27 cellular contexts compared by ENCODE assay signal in genomic region chr13:110642291-110642981, GRCh38. TPM values are rescaled to one million over a fixed set of nuclear protein-coding genes. Genes with fewer than 3 reads are reported as not detected.
A peak's percentile ranks its signal among the peaks of the same experiment; 100 is the strongest.
DNase-seq lines count a peak whose midpoint lies in the region; ATAC-seq, FAIRE-seq and TF ChIP-seq lines count a peak whose summit lies in the region.
"Had no signal": no experiment of that assay in that cellular context is flagged by ENCODE, and none has a peak within 500 bp of the region (broad histone marks: within the 10 kb centered on the region; RNA-seq: fewer than 3 reads in every experiment).

No MANE protein-coding gene starts in this region.

- H3K4me1 Mint-ChIP-seq in nephron progenitor cell: peaks cover 51% of the 10 kb centered on the region
- peaks cover 0 to 6% (median 0%) of the 10 kb centered on the region in 7 donors for H3K4me1 Mint-ChIP-seq in naive thymus-derived CD4-positive, alpha-beta T cell

- 95% methylated on average over 11 of the region's 40 CpGs for WGBS in K562 (ENCODE audit: insufficient coverage, low coverage, missing lambda C conversion rate)
- 88 to 90% (median 90%) methylated on average over 14 to 40 of the region's 40 CpGs for WGBS in stomach, 5 donors

- in situ Hi-C loops in K562 (cut with MboI): no loop called here

- ATAC-seq in K562: no peak
- no peak for ATAC-seq in naive thymus-derived CD4-positive, alpha-beta T cell
- ATAC-seq: Right ventricle myocardium inferior had no signal

- peak overlapping the region; percentile 59 for H3K27ac Mint-ChIP-seq in nephron progenitor cell
- peak overlapping the region in 1 of 9 donors; percentile 20 for H3K27ac Mint-ChIP-seq in naive thymus-derived CD4-positive, alpha-beta T cell
- H3K27ac Mint-ChIP-seq: CD4-positive, alpha-beta T cell; H9; HFFc6 had no signal

- no peak overlapping the region for H3K9ac ChIP-seq in K562 (ENCODE audit: insufficient read depth in 1 of 2, low read depth in 2 of 2, low read length in 2 of 2)
- H3K9ac ChIP-seq: BLaER1 had no signal

- CTCF ChIA-PET in K562 (lab: Yijun Ruan, JAX; ENCODE audit: low intra/inter-chr PET ratio): no interaction called here
- CTCF ChIA-PET in naive thymus-derived CD4-positive, alpha-beta T cell (lab: Charles Lee): interaction anchor here (0.8 kb wide), 1 partner anchor 23 kb away, joined by 3 read pairs; no protein-coding TSS in a partner anchor

- no peaks in the 10 kb centered on the region for H3K9me3 ChIP-seq in K562 (replicated peaks; ENCODE audit: control insufficient read depth, insufficient read depth, low read depth, low read length)
- H3K9me3 ChIP-seq in stomach: no peaks in the 10 kb centered on the region
- H3K9me3 ChIP-seq in uterus: no peaks in the 10 kb centered on the region
- no peaks in the 10 kb centered on the region for H3K9me3 ChIP-seq in naive thymus-derived CD4-positive, alpha-beta T cell (ENCODE audit: control insufficient read depth in 2 of 3, low read length in 3 of 3)
- H3K9me3 ChIP-seq: BLaER1, Caco-2 had no signal

- H3K4me1 ChIP-seq in K562 (replicated peaks in 1 of 2; ENCODE audit: control insufficient read depth in 2 of 2, insufficient read depth in 2 of 2, low read length in 2 of 2) (peaks cover 0 to 18% of the 10 kb centered on the region in 2 experiments; a peak in 2 of 5 replicates), stomach (peaks cover 11 to 27% (median 19%) of the 10 kb centered on the region in 4 donors), uterus (no peaks in the 10 kb centered on the region)
- no peaks in the 10 kb centered on the region for H3K4me1 ChIP-seq in naive thymus-derived CD4-positive, alpha-beta T cell (ENCODE audit: control insufficient read depth in 2 of 2, insufficient read depth in 2 of 2, low read length in 2 of 2)
- H3K4me1 ChIP-seq: Caco-2 had no signal

- no peak overlapping the region for H2AFZ ChIP-seq in K562 (ENCODE audit: low read depth, low read length)

- H3K9me1 ChIP-seq in K562 (ENCODE audit: control insufficient read depth, insufficient read depth, low read length): no peaks in the 10 kb centered on the region

- POLR2A ChIA-PET in K562 (lab: Yijun Ruan, JAX): no interaction called here
- POLR2A ChIA-PET in naive thymus-derived CD4-positive, alpha-beta T cell (lab: Charles Lee): interaction anchor here (0.6 kb wide), 1 partner anchor 37 kb away, joined by 4 read pairs; no protein-coding TSS in a partner anchor

- TF ChIP-seq CTCF in K562 (IDR thresholded peaks at IDR 0.05 in 2 of 3, conservative IDR thresholded peaks at IDR 0.05 in 1 of 3; ENCODE audit: insufficient read depth in 2 of 3, low read depth in 1 of 3, low read length in 3 of 3): no peak
- TF ChIP-seq CTCF in nephron progenitor cell (IDR thresholded peaks at IDR 0.05): no peak
- no peak for TF ChIP-seq CTCF in stomach (IDR thresholded peaks at IDR 0.05)
- no peak for TF ChIP-seq CTCF in uterus (IDR thresholded peaks at IDR 0.05)

- TF ChIP-seq RAD21 in K562 (CRISPR knock-in tag; conservative IDR thresholded peaks at IDR 0.05 in 1 of 2, IDR thresholded peaks at IDR 0.05 in 1 of 2): no peak

- no peak overlapping the region for H3K4me3 ChIP-seq in K562
- H3K4me3 ChIP-seq in stomach: no peak overlapping the region
- H3K4me3 ChIP-seq in uterus: no peak overlapping the region
- no peak overlapping the region for H3K4me3 ChIP-seq in naive thymus-derived CD4-positive, alpha-beta T cell (ENCODE audit: low read length)
- H3K4me3 ChIP-seq: BLaER1 had no signal

- H3K27me3 ChIP-seq in K562 (ENCODE audit: control insufficient read depth in 2 of 2, insufficient read depth in 2 of 2, low read length in 2 of 2) (no peaks in the 10 kb centered on the region), stomach (no peaks in the 10 kb centered on the region), uterus (no peaks in the 10 kb centered on the region)
- no peaks in the 10 kb centered on the region for H3K27me3 ChIP-seq in naive thymus-derived CD4-positive, alpha-beta T cell (ENCODE audit: control insufficient read depth in 2 of 2, insufficient read depth in 2 of 2, low read length in 2 of 2)
- H3K27me3 ChIP-seq: BLaER1 had no signal

- H3K27ac ChIP-seq in K562 (ENCODE audit: extremely low read depth, low read depth, low read length) (no peak overlapping the region), stomach (no peak overlapping the region), uterus (no peak overlapping the region)
- no peak overlapping the region for H3K27ac ChIP-seq in naive thymus-derived CD4-positive, alpha-beta T cell (ENCODE audit: low read depth, low read length)
- H3K27ac ChIP-seq: 22Rv1, BLaER1, HL-60 had no signal

- H3K79me2 ChIP-seq in K562 (ENCODE audit: control insufficient read depth, insufficient read depth, low read length): no peaks in the 10 kb centered on the region

- BruUV-seq in K562 (replicated peaks; lab: Mats Ljungman, UMichigan): no TSS peak

- no peaks in the 10 kb centered on the region for H4K20me1 ChIP-seq in K562 (replicated peaks; ENCODE audit: control insufficient read depth, insufficient read depth, low read length)

- no peak for FAIRE-seq in K562 (lab: Jason Lieb, UNC)
- FAIRE-seq: RCC 7860 had no signal

- TF ChIP-seq POLR2A in K562 (conservative IDR thresholded peaks at IDR 0.05) (no peak), stomach (IDR thresholded peaks at IDR 0.05) (no peak), uterus (IDR thresholded peaks at IDR 0.05) (no peak)

- H3K9me3 Mint-ChIP-seq in nephron progenitor cell: no peaks in the 10 kb centered on the region
- H3K9me3 Mint-ChIP-seq in naive thymus-derived CD4-positive, alpha-beta T cell: no peaks in the 10 kb centered on the region
- H3K9me3 Mint-ChIP-seq: CD4-positive, alpha-beta T cell; H9; HFFc6 had no signal

- no peak overlapping the region for H3K4me2 ChIP-seq in K562 (ENCODE audit: insufficient read depth, low read length)
- H3K4me2 ChIP-seq: BLaER1 had no signal

- H3K36me3 ChIP-seq in K562 (ENCODE audit: control insufficient read depth, insufficient read depth, low read length) (peaks cover 69% of the 10 kb centered on the region; the same call in 2 of the 3 replicates), stomach (peaks cover 47 to 93% (median 88%) of the 10 kb centered on the region in 4 donors), uterus (no peaks in the 10 kb centered on the region)
- peaks cover 10 to 90% (median 19%) of the 10 kb centered on the region in 3 experiments for H3K36me3 ChIP-seq in naive thymus-derived CD4-positive, alpha-beta T cell (ENCODE audit: control insufficient read depth in 2 of 3, insufficient read depth in 3 of 3, low read length in 3 of 3)

- TF ChIP-seq EP300 in K562 (IDR thresholded peaks at IDR 0.05; ENCODE audit: low read length) (no peak), stomach (IDR thresholded peaks at IDR 0.05) (no peak)

- no peaks in the 10 kb centered on the region for H3K27me3 Mint-ChIP-seq in nephron progenitor cell (ENCODE audit: low read depth, poor library complexity)
- H3K27me3 Mint-ChIP-seq in naive thymus-derived CD4-positive, alpha-beta T cell: no peaks in the 10 kb centered on the region
- H3K27me3 Mint-ChIP-seq: CD4-positive, alpha-beta T cell had no signal

- intact Hi-C loops in K562 (cut with micrococcal nuclease): no loop called here
- intact Hi-C loops in stomach (cut with DNase I; ENCODE audit: low total_unique reads): loop anchor here (10.0 kb wide), 1 partner anchor 62 kb away; the partner anchor contains the start of gene CARS2
- intact Hi-C loops in uterus (cut with DNase I; ENCODE audit: low total_unique reads): no loop called here
- intact Hi-C loops in naive thymus-derived CD4-positive, alpha-beta T cell (cut with micrococcal nuclease): no loop called here

- DNase-seq in activated CD8-positive, alpha-beta memory T cell treated with anti-CD3 and anti-CD28 coated beads, Interleukin-2, amount 50 U/mL, for 48 hours: peak; percentile 48
- DNase-seq in activated CD8-positive, alpha-beta memory T cell treated with anti-CD3 and anti-CD28 coated beads, Interleukin-2, amount 50 U/mL, for 4 hours: no peak
- DNase-seq in K562 (ENCODE audit: extremely low read depth in 1 of 4, low spot score in 3 of 4) (no peak), nephron progenitor cell (no peak), stomach (peak; percentile 22), uterus (no peak), hippocampal formation (lab: John Stamatoyannopoulos, UW) (no peak)
- DNase-seq in naive thymus-derived CD4-positive, alpha-beta T cell: no peak
- DNase-seq: ACHN; Caco-2; CD4-positive, alpha-beta T cell; DMS 273 treated with DMSO at 0.1 percent for 48 hours; DMS79 treated with DMSO at 0.1 percent for 48 hours; HFFc6; KG1; NCI-H146; NCI-H2029; NCI-H2227 treated with DMSO at 0.1 percent for 48 hours; NCI-H524; NCI-H82; OCI-M1 had no signal

- H3K36me3 Mint-ChIP-seq in nephron progenitor cell (ENCODE audit: low read depth): peaks cover 31% of the 10 kb centered on the region
- H3K36me3 Mint-ChIP-seq in naive thymus-derived CD4-positive, alpha-beta T cell: peaks cover 0 to 30% (median 6%) of the 10 kb centered on the region in 5 donors

- H3K4me3 Mint-ChIP-seq in nephron progenitor cell: no peak overlapping the region
- H3K4me3 Mint-ChIP-seq in naive thymus-derived CD4-positive, alpha-beta T cell: no peak overlapping the region
- H3K4me3 Mint-ChIP-seq: CD4-positive, alpha-beta T cell; H9; HFFc6 had no signal

TF ChIP-seq in K562, 482 proteins besides CTCF, POLR2A, EP300 and RAD21 (continues in another document):
- no peak for TF ChIP-seq ZNF76 (CRISPR knock-in tag; IDR thresholded peaks at IDR 0.05; ENCODE audit: borderline replicate concordance)

RNA-seq across cellular contexts. Expression of gene NAXD, which starts 27.1 kb away (rescaled TPM):
- 32.5 and 45.0 TPM in 2 replicates for total RNA-seq in K562 (2011; cell fraction: chromatin; rRNA removed; ENCODE audit: low replicate concordance)
- total RNA-seq in K562 (2011; cell fraction: nucleolus; rRNA removed): 25.1 and 28.0 TPM in 2 replicates
- total RNA-seq in K562 (2011; cell fraction: nucleoplasm; rRNA removed): 19.5 and 24.8 TPM in 2 replicates
- 9.4 and 10.9 TPM in 2 replicates for total RNA-seq in K562 (2014; rRNA removed)
- total RNA-seq in K562 (2014; rRNA removed; fragmentation: Illumina TruSeq; extraction: Trizol): 9.4 and 10.4 TPM in 2 replicates
- total RNA-seq in K562 (2015; rRNA removed; fragmentation: Illumina TruSeq; extraction: Trizol): 13.2 and 14.1 TPM in 2 replicates
- 19.3 and 20.1 TPM in 2 replicates for total RNA-seq in K562 (2021)
- 15.4 and 19.7 TPM in 2 replicates for polyA plus RNA-seq in K562 (2011; rRNA removed)
- polyA plus RNA-seq in K562 (2011; cell fraction: cytosol; rRNA removed): 19.3 and 25.1 TPM in 2 replicates
- 81.8 and 101 TPM in 2 replicates for polyA plus RNA-seq in K562 (2011; cell fraction: nucleus; rRNA removed)
- polyA plus RNA-seq in K562 (2012): 17.8 and 18.6 TPM in 2 replicates
- polyA plus RNA-seq in K562 (2014; fragmentation: Illumina TruSeq; extraction: Trizol): 13.0 and 17.0 TPM in 2 replicates
- polyA plus RNA-seq in K562 (2014; fragmentation: Nextera tagmentation; extraction: Ambion mirVana): 1 to 10 TPM in 1 of 2 experiments, under 1 TPM in 1; 0.59 to 1.7 TPM
- 20.6 and 20.8 TPM in 2 replicates for polyA plus RNA-seq in K562 (2014; rRNA removed)
- polyA minus RNA-seq in K562 (2011; rRNA and poly(A)+ RNA removed): 10.0 and 11.0 TPM in 2 replicates
- 5.3 and 8.5 TPM in 2 replicates for polyA minus RNA-seq in K562 (2011; cell fraction: cytosol; rRNA and poly(A)+ RNA removed)
- polyA minus RNA-seq in K562 (2011; cell fraction: nucleus; rRNA and poly(A)+ RNA removed): 10.6 and 16.3 TPM in 2 replicates
- total RNA-seq in stomach: 10 to 100 TPM; 25.7 to 50.7 (median 34.4) TPM
- polyA plus RNA-seq in stomach: 10 to 100 TPM; 38.4 to 44.7 (median 41.4) TPM
- total RNA-seq in uterus: 10 to 100 TPM; 26.0 to 37.9 (median 35.4) TPM
- 10 to 100 TPM; 17.2 to 34.1 (median 25.9) TPM for total RNA-seq in naive thymus-derived CD4-positive, alpha-beta T cell
- 10 to 100 TPM; 18.8 to 35.4 TPM for polyA plus RNA-seq in naive thymus-derived CD4-positive, alpha-beta T cell

Comparison
In these comparisons a context has a peak if more than half of its experiments do, and no peak if none do; other contexts are left out.
1. DNase-seq: peak in activated CD8-positive, alpha-beta memory T cell treated with anti-CD3 and anti-CD28 coated beads, Interleukin-2, amount 50 U/mL, for 48 hours (single experiment) and stomach (single experiment); none in activated CD8-positive, alpha-beta memory T cell treated with anti-CD3 and anti-CD28 coated beads, Interleukin-2, amount 50 U/mL, for 4 hours (single experiment), K562 (0 of 4), nephron progenitor cell (single experiment), uterus (0 of 2), hippocampal formation (0 of 2) and naive thymus-derived CD4-positive, alpha-beta T cell (0 of 9).